Comparison of ENCODE assay signal across 6 cellular contexts in genomic region chrX:121754301-121754700, GRCh38.
"Had no signal": no experiment of that assay in that cellular context is flagged by ENCODE, and none has a peak within 500 bp of the region (broad histone marks: within the 10 kb centered on the region; RNA-seq: fewer than 3 reads in every experiment).

No MANE protein-coding gene starts in this region.

- FAIRE-seq: HepG2, HTR-8/SVneo had no signal

- DNase-seq: IMR-90, KBM-7, KG1 had no signal

- H3K27ac Mint-ChIP-seq: IgD-negative memory B cell had no signal

- H3K4me3 Mint-ChIP-seq: IgD-negative memory B cell had no signal

- ATAC-seq: HepG2 had no signal

- H3K4me1 Mint-ChIP-seq: IgD-negative memory B cell had no signal
